Comparison of ENCODE assay signal across 17 cellular contexts in the genomic region with DNA sequence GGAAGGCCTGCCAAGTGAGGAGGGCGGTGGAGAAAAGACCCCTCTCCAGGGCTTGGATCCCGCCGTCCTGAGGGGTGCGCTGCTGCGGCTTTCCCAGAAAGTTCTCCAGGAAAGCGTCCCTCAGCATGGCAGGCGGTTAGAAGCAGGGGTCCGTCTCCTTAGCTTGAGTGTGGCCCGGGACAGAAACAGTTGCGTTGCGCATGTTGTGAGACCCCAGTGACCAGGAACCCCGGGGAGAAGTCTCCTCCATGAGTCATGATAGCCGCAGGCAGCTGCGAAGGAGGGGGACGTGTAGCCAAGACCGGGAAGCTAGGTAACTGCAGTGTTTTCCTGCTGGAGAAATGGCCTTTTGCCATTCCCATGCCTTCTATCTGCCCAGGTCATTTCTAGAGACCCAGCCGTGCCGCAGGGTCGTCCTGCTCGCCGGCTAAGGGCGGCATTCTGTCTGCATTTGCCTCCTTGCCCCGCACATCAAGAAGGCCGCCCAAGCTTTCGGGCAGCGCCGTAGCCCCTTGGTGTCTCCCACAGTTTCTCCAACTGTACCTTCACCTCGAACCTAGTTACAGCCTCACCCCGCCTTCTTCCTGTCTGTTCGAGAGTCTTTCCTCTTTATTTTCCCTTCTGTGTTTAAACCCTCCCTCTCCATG. TPM values are rescaled to one million over a fixed set of nuclear protein-coding genes. Genes with fewer than 3 reads are reported as not detected.
DNase-seq lines count a peak whose midpoint lies in the region; ATAC-seq and TF ChIP-seq lines count a peak whose summit lies in the region.
"Had no signal": no experiment of that assay in that cellular context is flagged by ENCODE, and none has a peak within 500 bp of the region (broad histone marks: within the 10 kb centered on the region; RNA-seq: fewer than 3 reads in every experiment).

No MANE protein-coding gene starts in this region.

- dilution Hi-C loops in IMR-90 (cut with HindIII; ENCODE audit: low sequenced_read_pairs, unreplicated experiment), result no loop called here

- peak overlapping the region; percentile 42 for H2AK9ac ChIP-seq in IMR-90 (replicated peaks; ENCODE audit: low read depth, low read length, poor library complexity)

- H3F3A ChIP-seq in neural progenitor cell (ENCODE audit: low read depth), result peaks cover 5% of the 10 kb centered on the region

- no peak overlapping the region for H3K14ac ChIP-seq in IMR-90 (replicated peaks; ENCODE audit: low read depth, low read length)

- no peak for TF ChIP-seq RAD21 in IMR-90 (IDR thresholded peaks at IDR 0.05; ENCODE audit: low read length)

- H3K27me3 Mint-ChIP-seq in activated CD4-positive, alpha-beta memory T cell treated with anti-CD3 and anti-CD28 coated beads for 36 hours, result no peaks in the 10 kb centered on the region
- no peaks in the 10 kb centered on the region for H3K27me3 Mint-ChIP-seq in activated CD4-positive, alpha-beta memory T cell treated with anti-CD3 and anti-CD28 coated beads, Interleukin-2, amount 10 ng/mL, durations not matched to agents 7 days and 5 days
- H3K27me3 Mint-ChIP-seq in endothelial cell (ENCODE audit: unreplicated experiment) (peaks cover 3% of the 10 kb centered on the region), progenitor cell of endocrine pancreas (no peaks in the 10 kb centered on the region), neural progenitor cell (ENCODE audit: insufficient read depth, low read depth) (peaks cover 2% of the 10 kb centered on the region)

- H3K27ac ChIP-seq in IMR-90 (ENCODE audit: insufficient read depth, low read length) (no peak overlapping the region), neural progenitor cell (no peak overlapping the region)
- H3K27ac ChIP-seq: heart left ventricle, prostate gland, SJSA1 had no signal

- CTCF ChIA-PET in activated CD4-positive, alpha-beta memory T cell treated with anti-CD3 and anti-CD28 coated beads for 36 hours (lab: Charles Lee), result interaction anchor here (1.1 kb wide), 1 partner anchor 11 kb away, joined by 3 read pairs; no protein-coding TSS in a partner anchor
- CTCF ChIA-PET in activated CD4-positive, alpha-beta memory T cell treated with anti-CD3 and anti-CD28 coated beads, Interleukin-2, amount 10 ng/mL, durations not matched to agents 7 days and 5 days (lab: Charles Lee), result no interaction called here
- CTCF ChIA-PET in IMR-90 (lab: Yijun Ruan, JAX), result no interaction called here

- no peak for TF ChIP-seq POLR2A in IMR-90 (IDR thresholded peaks at IDR 0.05; ENCODE audit: low read depth, low read length)

- no peak overlapping the region for H2BK20ac ChIP-seq in IMR-90 (ENCODE audit: low read depth, low read length)

- peaks cover 5% of the 10 kb centered on the region for H3K4me1 Mint-ChIP-seq in activated CD4-positive, alpha-beta memory T cell treated with anti-CD3 and anti-CD28 coated beads for 36 hours (ENCODE audit: low read depth)
- peaks cover 9% of the 10 kb centered on the region for H3K4me1 Mint-ChIP-seq in activated CD4-positive, alpha-beta memory T cell treated with anti-CD3 and anti-CD28 coated beads, Interleukin-2, amount 10 ng/mL, durations not matched to agents 7 days and 5 days
- H3K4me1 Mint-ChIP-seq in endothelial cell (ENCODE audit: unreplicated experiment) (peaks cover 14% of the 10 kb centered on the region), progenitor cell of endocrine pancreas (ENCODE audit: low read depth) (no peaks in the 10 kb centered on the region), neural progenitor cell (no peaks in the 10 kb centered on the region)

- no peak overlapping the region for H2BK5ac ChIP-seq in IMR-90 (ENCODE audit: low read depth, low read length, poor library complexity, severe bottlenecking)

- H4K20me1 ChIP-seq in IMR-90 (ENCODE audit: insufficient read depth, low read length) (no peaks in the 10 kb centered on the region), neural progenitor cell (ENCODE audit: low read depth) (no peaks in the 10 kb centered on the region)

- H3K9me3 ChIP-seq in IMR-90 (ENCODE audit: control insufficient read depth, insufficient read depth, low read length) (peaks cover 3% of the 10 kb centered on the region; the same call in 1 of the 2 replicates), neural progenitor cell (ENCODE audit: low read depth) (no peaks in the 10 kb centered on the region)
- H3K9me3 ChIP-seq: prostate gland had no signal

- no peak overlapping the region for H2BK120ac ChIP-seq in IMR-90 (ENCODE audit: low read depth, low read length)

- peak overlapping the region; percentile 44 for H3K4me3 Mint-ChIP-seq in activated CD4-positive, alpha-beta memory T cell treated with anti-CD3 and anti-CD28 coated beads for 36 hours
- no peak overlapping the region for H3K4me3 Mint-ChIP-seq in activated CD4-positive, alpha-beta memory T cell treated with anti-CD3 and anti-CD28 coated beads, Interleukin-2, amount 10 ng/mL, durations not matched to agents 7 days and 5 days
- H3K4me3 Mint-ChIP-seq in endothelial cell (ENCODE audit: unreplicated experiment) (peak overlapping the region; percentile 65), progenitor cell of endocrine pancreas (ENCODE audit: low read depth) (no peak overlapping the region), neural progenitor cell (no peak overlapping the region)

- H4K91ac ChIP-seq in IMR-90 (ENCODE audit: insufficient read depth, low read depth, low read length), result no peak overlapping the region

- no peak overlapping the region for H2AK5ac ChIP-seq in IMR-90 (ENCODE audit: low read depth, low read length)

- no peak for DNase-seq in activated CD4-positive, alpha-beta memory T cell treated with anti-CD3 and anti-CD28 coated beads for 36 hours
- no peak for DNase-seq in activated CD4-positive, alpha-beta memory T cell treated with anti-CD3 and anti-CD28 coated beads, Interleukin-2, amount 10 ng/mL, durations not matched to agents 7 days and 5 days
- DNase-seq in IMR-90 (peak; percentile 29), endothelial cell (ENCODE audit: low spot score) (no peak), progenitor cell of endocrine pancreas (ENCODE audit: low spot score, unreplicated experiment) (no peak), GOT3 (lab: John Stamatoyannopoulos, UW) (no peak), nucleus accumbens (lab: John Stamatoyannopoulos, UW) (no peak), neural progenitor cell (ENCODE audit: low spot score) (no peak)
- DNase-seq: erythroblast; heart left ventricle; kidney glomerular epithelial cell; NCI-H1694 treated with DMSO at 0.1 percent for 48 hours; NCI-H446; stimulated activated CD4-positive, alpha-beta T cell treated with anti-CD3 and anti-CD28 coated beads, Interleukin-12 subunit alpha, Interleukin-12 subunit beta, amount 100 ng/mL, for 4 hours; substantia nigra had no signal

- H3K23ac ChIP-seq in IMR-90 (ENCODE audit: low read depth, low read length), result no peak overlapping the region

- POLR2A ChIA-PET in activated CD4-positive, alpha-beta memory T cell treated with anti-CD3 and anti-CD28 coated beads for 36 hours (lab: Charles Lee), result no interaction called here
- POLR2A ChIA-PET in activated CD4-positive, alpha-beta memory T cell treated with anti-CD3 and anti-CD28 coated beads, Interleukin-2, amount 10 ng/mL, durations not matched to agents 7 days and 5 days (lab: Charles Lee), result interaction anchor here (1.0 kb wide), 1 partner anchor 11 kb away, joined by 4 read pairs; no protein-coding TSS in a partner anchor
- POLR2A ChIA-PET in IMR-90 (lab: Charles Lee; ENCODE audit: unreplicated experiment), result no interaction called here

- no peaks in the 10 kb centered on the region for H3K79me2 ChIP-seq in neural progenitor cell (ENCODE audit: low read depth)

- H3K27ac Mint-ChIP-seq in activated CD4-positive, alpha-beta memory T cell treated with anti-CD3 and anti-CD28 coated beads for 36 hours, result no peak overlapping the region
- H3K27ac Mint-ChIP-seq in activated CD4-positive, alpha-beta memory T cell treated with anti-CD3 and anti-CD28 coated beads, Interleukin-2, amount 10 ng/mL, durations not matched to agents 7 days and 5 days, result no peak overlapping the region
- peak overlapping the region; percentile 76 for H3K27ac Mint-ChIP-seq in endothelial cell (ENCODE audit: unreplicated experiment)
- H3K27ac Mint-ChIP-seq in progenitor cell of endocrine pancreas, result peak overlapping the region; percentile 42
- H3K27ac Mint-ChIP-seq in neural progenitor cell, result no peak overlapping the region

- H2AFZ ChIP-seq in IMR-90 (replicated peaks; ENCODE audit: low read length, poor library complexity) (no peak overlapping the region), neural progenitor cell (replicated peaks) (no peak overlapping the region)

- TF ChIP-seq CTCF in IMR-90 (conservative IDR thresholded peaks at IDR 0.05; ENCODE audit: low read depth, low read length) (no peak), endothelial cell (IDR thresholded peaks at IDR 0.05; ENCODE audit: unreplicated experiment) (no peak), progenitor cell of endocrine pancreas (IDR thresholded peaks at IDR 0.05; ENCODE audit: unreplicated experiment) (no peak), neural progenitor cell (IDR thresholded peaks at IDR 0.05) (no peak)

- 69% methylated on average over 15 of the region's 30 CpGs; no CpG with 5 or more reads in 1 of the 2 experiments for WGBS in IMR-90 (ENCODE audit: extremely low coverage in 2 of 2, insufficient read length in 1 of 2), 2 experiments

- H3K27me3 ChIP-seq in IMR-90 (ENCODE audit: control insufficient read depth, insufficient read depth, low read length) (no peaks in the 10 kb centered on the region), neural progenitor cell (no peaks in the 10 kb centered on the region)
- H3K27me3 ChIP-seq: heart left ventricle, SJSA1 had no signal

- BruUV-seq in IMR-90 (replicated peaks; lab: Mats Ljungman, UMichigan), result no TSS peak

- no peak overlapping the region for H3K9ac ChIP-seq in IMR-90 (ENCODE audit: low read depth, low read length)
- H3K9ac ChIP-seq in neural progenitor cell, result no peak overlapping the region

- no peak overlapping the region for H4K5ac ChIP-seq in IMR-90 (ENCODE audit: low read depth, low read length)

- peaks cover 14% of the 10 kb centered on the region for H3K9me3 Mint-ChIP-seq in activated CD4-positive, alpha-beta memory T cell treated with anti-CD3 and anti-CD28 coated beads for 36 hours
- peaks cover 7% of the 10 kb centered on the region for H3K9me3 Mint-ChIP-seq in activated CD4-positive, alpha-beta memory T cell treated with anti-CD3 and anti-CD28 coated beads, Interleukin-2, amount 10 ng/mL, durations not matched to agents 7 days and 5 days
- H3K9me3 Mint-ChIP-seq in endothelial cell (ENCODE audit: unreplicated experiment) (no peaks in the 10 kb centered on the region), progenitor cell of endocrine pancreas (ENCODE audit: low read depth) (peaks cover 14% of the 10 kb centered on the region), neural progenitor cell (peaks cover 15% of the 10 kb centered on the region)

- no peak overlapping the region for H3K4ac ChIP-seq in IMR-90 (ENCODE audit: low read depth, low read length)

- H3K79me1 ChIP-seq in IMR-90 (ENCODE audit: low read depth in 1 of 2, low read length in 2 of 2), result peaks cover 0 to 4% of the 10 kb centered on the region in 2 experiments; a peak in 1 of 4 replicates

- ATAC-seq in IMR-90 (ENCODE audit: low read depth), result no peak

- no peak overlapping the region for H4K8ac ChIP-seq in IMR-90 (ENCODE audit: low read depth in 2 of 2, low read length in 2 of 2)

- H3K4me3 ChIP-seq in IMR-90 (ENCODE audit: insufficient read depth, low read depth, low read length), result no peak overlapping the region
- no peak overlapping the region for H3K4me3 ChIP-seq in neural progenitor cell
- H3K4me3 ChIP-seq: prostate gland, SJSA1 had no signal

- H3K4me1 ChIP-seq in IMR-90 (ENCODE audit: control insufficient read depth, insufficient read depth, low read length) (no peaks in the 10 kb centered on the region), neural progenitor cell (no peaks in the 10 kb centered on the region)
- H3K4me1 ChIP-seq: heart left ventricle, prostate gland had no signal

- no peaks in the 10 kb centered on the region; the same call in 1 of the 2 replicates for H3K9me1 ChIP-seq in IMR-90 (ENCODE audit: insufficient read depth, low read length)

- H3K18ac ChIP-seq in IMR-90 (ENCODE audit: low read depth, low read length), result no peak overlapping the region

- in situ Hi-C loops in IMR-90 (cut with MboI; ENCODE audit: low sequenced_read_pairs), result no loop called here

- H3K36me3 ChIP-seq in IMR-90 (ENCODE audit: control insufficient read depth, insufficient read depth, low read length) (peaks cover 7% of the 10 kb centered on the region), neural progenitor cell (peaks cover 5% of the 10 kb centered on the region)
- H3K36me3 ChIP-seq: prostate gland had no signal

- peaks cover 25% of the 10 kb centered on the region for H3K36me3 Mint-ChIP-seq in activated CD4-positive, alpha-beta memory T cell treated with anti-CD3 and anti-CD28 coated beads for 36 hours
- peaks cover 60% of the 10 kb centered on the region for H3K36me3 Mint-ChIP-seq in activated CD4-positive, alpha-beta memory T cell treated with anti-CD3 and anti-CD28 coated beads, Interleukin-2, amount 10 ng/mL, durations not matched to agents 7 days and 5 days (ENCODE audit: low read depth)
- H3K36me3 Mint-ChIP-seq in endothelial cell (ENCODE audit: low read depth, unreplicated experiment) (peaks cover 39% of the 10 kb centered on the region), progenitor cell of endocrine pancreas (ENCODE audit: insufficient read depth) (peaks cover 49% of the 10 kb centered on the region), neural progenitor cell (peaks cover 38% of the 10 kb centered on the region)

- H3K4me2 ChIP-seq in IMR-90 (ENCODE audit: low read depth, low read length), result no peak overlapping the region
- no peak overlapping the region for H3K4me2 ChIP-seq in neural progenitor cell

- no peak overlapping the region for H3K56ac ChIP-seq in IMR-90 (ENCODE audit: extremely low read depth, insufficient read depth, low read length)

- intact Hi-C loops in activated CD4-positive, alpha-beta memory T cell treated with anti-CD3 and anti-CD28 coated beads for 36 hours (cut with micrococcal nuclease), result no loop called here
- intact Hi-C loops in IMR-90 (cut with micrococcal nuclease), result no loop called here

- H2BK15ac ChIP-seq in IMR-90 (ENCODE audit: low read depth, low read length), result no peak overlapping the region

RNA-seq across cellular contexts. Expression of gene CLYBL, which starts 40.9 kb away (rescaled TPM):
- 1 to 10 TPM; 5.4 TPM for total RNA-seq in activated CD4-positive, alpha-beta memory T cell treated with anti-CD3 and anti-CD28 coated beads for 36 hours
- total RNA-seq in activated CD4-positive, alpha-beta memory T cell treated with anti-CD3 and anti-CD28 coated beads, Interleukin-2, amount 10 ng/mL, durations not matched to agents 7 days and 5 days, result 1 to 10 TPM; 4.2 to 4.9 TPM
- total RNA-seq in IMR-90 (2012; rRNA removed) (0.18 and 0.28 TPM in 2 replicates), endothelial cell (ENCODE audit: unreplicated experiment) (7.6 TPM), progenitor cell of endocrine pancreas (4.7 and 4.9 TPM in 2 replicates), neural progenitor cell (ENCODE audit: low replicate concordance) (12.1 and 14.2 TPM in 2 replicates)
- polyA plus RNA-seq in IMR-90 (2012; rRNA removed), result 0.50 and 0.87 TPM in 2 replicates
- 0.16 and 0.32 TPM in 2 replicates for polyA plus RNA-seq in IMR-90 (2012; cell fraction: cytosol; rRNA removed)
- polyA plus RNA-seq in IMR-90 (2012; cell fraction: nucleus; rRNA removed; ENCODE audit: low replicate concordance), result 0.07 and 1.2 TPM in 2 replicates

Comparison
In these comparisons a context has a peak if more than half of its experiments do, and no peak if none do; other contexts are left out.
1. H3K4me3 Mint-ChIP-seq: peak in activated CD4-positive, alpha-beta memory T cell treated with anti-CD3 and anti-CD28 coated beads for 36 hours (single experiment) and endothelial cell (single experiment); none in activated CD4-positive, alpha-beta memory T cell treated with anti-CD3 and anti-CD28 coated beads, Interleukin-2, amount 10 ng/mL, durations not matched to agents 7 days and 5 days (single experiment), progenitor cell of endocrine pancreas (single experiment) and neural progenitor cell (single experiment).
2. H3K27ac Mint-ChIP-seq: peak in endothelial cell (single experiment) and progenitor cell of endocrine pancreas (single experiment); none in activated CD4-positive, alpha-beta memory T cell treated with anti-CD3 and anti-CD28 coated beads for 36 hours (single experiment), activated CD4-positive, alpha-beta memory T cell treated with anti-CD3 and anti-CD28 coated beads, Interleukin-2, amount 10 ng/mL, durations not matched to agents 7 days and 5 days (single experiment) and neural progenitor cell (single experiment).